9 cellular contexts compared by ENCODE assay signal in genomic region chr20:34190679-34191090, GRCh38. TPM values are rescaled to one million over a fixed set of nuclear protein-coding genes. Genes with fewer than 3 reads are reported as not detected.
DNase-seq lines count a peak whose midpoint lies in the region; ATAC-seq and TF ChIP-seq lines count a peak whose summit lies in the region.
"Had no signal": no experiment of that assay in that cellular context is flagged by ENCODE, and none has a peak within 500 bp of the region (broad histone marks: within the 10 kb centered on the region; RNA-seq: fewer than 3 reads in every experiment).

No MANE protein-coding gene starts in this region.

- H3K36me3 Mint-ChIP-seq in GM23338 (ENCODE audit: low read depth) = no peaks in the 10 kb centered on the region
- H3K36me3 Mint-ChIP-seq in activated CD4-positive, alpha-beta T cell treated with anti-CD3 and anti-CD28 coated beads, Interleukin-2, amount 10 ng/mL, durations not matched to agents 7 days and 5 days (ENCODE audit: low read depth) = no peaks in the 10 kb centered on the region

- H3K79me2 ChIP-seq in GM23338 (replicated peaks; ENCODE audit: insufficient read depth) = no peaks in the 10 kb centered on the region

- no peaks in the 10 kb centered on the region for H3F3A ChIP-seq in GM23338 (replicated peaks; ENCODE audit: low read depth)

- peak; percentile 93 to 98 for TF ChIP-seq CTCF in GM23338 (conservative IDR thresholded peaks at IDR 0.05; ENCODE audit: low read depth in 2 of 2)
- peak; percentile 49 to 59 for TF ChIP-seq CTCF in suprapubic skin (IDR thresholded peaks at IDR 0.05)

- H2AFZ ChIP-seq in GM23338 = peak overlapping the region; percentile 28

- no peak overlapping the region for H3K27ac ChIP-seq in GM23338 (ENCODE audit: low read depth)
- no peak overlapping the region for H3K27ac ChIP-seq in suprapubic skin
- H3K27ac ChIP-seq: skin epidermis had no signal

- H3K4me3 Mint-ChIP-seq in GM23338 = no peak overlapping the region
- no peak overlapping the region for H3K4me3 Mint-ChIP-seq in activated CD4-positive, alpha-beta T cell treated with anti-CD3 and anti-CD28 coated beads, Interleukin-2, amount 10 ng/mL, durations not matched to agents 7 days and 5 days

- H3K9me3 Mint-ChIP-seq in GM23338 = no peaks in the 10 kb centered on the region
- H3K9me3 Mint-ChIP-seq in activated CD4-positive, alpha-beta T cell treated with anti-CD3 and anti-CD28 coated beads, Interleukin-2, amount 10 ng/mL, durations not matched to agents 7 days and 5 days = no peaks in the 10 kb centered on the region

- no peak overlapping the region for H3K4me3 ChIP-seq in GM23338
- no peak overlapping the region for H3K4me3 ChIP-seq in suprapubic skin
- H3K4me3 ChIP-seq: skin epidermis had no signal

- CTCF ChIA-PET in activated CD4-positive, alpha-beta T cell treated with anti-CD3 and anti-CD28 coated beads, Interleukin-2, amount 10 ng/mL, durations not matched to agents 7 days and 5 days (lab: Charles Lee) = interaction anchor here (0.5 to 1.2 kb wide), 4 partner anchors 14 to 380 kb away, joined by 3 to 5 read pairs (median 3); partner anchors contain the start of gene CHMP4B

- ATAC-seq in GM23338 (peak; percentile 97), GM18517 (IDR thresholded peaks at IDR 0.05; ENCODE audit: unreplicated experiment) (no peak)

- DNase-seq in AML-193 (lab: John Stamatoyannopoulos, UW) (peak; percentile 45 to 65), GM23338 (ENCODE audit: low spot score) (peak; percentile 92), NCI-H2196 treated with DMSO at 0.1 percent for 48 hours (lab: John Stamatoyannopoulos, UW; ENCODE audit: unreplicated experiment) (peak; percentile 36), erythroblast (lab: John Stamatoyannopoulos, UW) (peak; percentile 49 to 55), middle frontal gyrus (ENCODE audit: extremely low spot score, low spot score) (peak; percentile 60), suprapubic skin (ENCODE audit: low spot score in 2 of 2) (no peak)
- peak; percentile 51 for DNase-seq in activated CD4-positive, alpha-beta T cell treated with anti-CD3 and anti-CD28 coated beads, Interleukin-2, amount 10 ng/mL, durations not matched to agents 7 days and 5 days

- POLR2A ChIA-PET in activated CD4-positive, alpha-beta T cell treated with anti-CD3 and anti-CD28 coated beads, Interleukin-2, amount 10 ng/mL, durations not matched to agents 7 days and 5 days (lab: Charles Lee) = no interaction called here

- H3K4me2 ChIP-seq in GM23338 = peak overlapping the region; percentile 28; the same call in 1 of the 2 replicates

- H3K4me1 ChIP-seq in GM23338 (ENCODE audit: insufficient read depth) (0 out of 2 replicates have a peak, but pooled peaks cover 9% of the 10 kb centered on the region), suprapubic skin (peaks cover 16% of the 10 kb centered on the region)

- TF ChIP-seq POLR2A in erythroblast (IDR thresholded peaks at IDR 0.05; ENCODE audit: low read length) (no peak), suprapubic skin (IDR thresholded peaks at IDR 0.05) (no peak)

- H3K36me3 ChIP-seq in GM23338 (ENCODE audit: insufficient read depth) = no peaks in the 10 kb centered on the region
- H3K36me3 ChIP-seq in suprapubic skin = no peaks in the 10 kb centered on the region

- H3K27me3 Mint-ChIP-seq in GM23338 (ENCODE audit: insufficient read depth, low read depth, poor library complexity) = peaks cover 2% of the 10 kb centered on the region
- peaks cover 37% of the 10 kb centered on the region for H3K27me3 Mint-ChIP-seq in activated CD4-positive, alpha-beta T cell treated with anti-CD3 and anti-CD28 coated beads, Interleukin-2, amount 10 ng/mL, durations not matched to agents 7 days and 5 days

- 3% methylated on average over 3 of the region's 3 CpGs for WGBS in suprapubic skin

- no peaks in the 10 kb centered on the region for H3K9me3 ChIP-seq in suprapubic skin

- H3K4me1 Mint-ChIP-seq in GM23338 = peaks cover 25% of the 10 kb centered on the region
- peaks cover 12% of the 10 kb centered on the region for H3K4me1 Mint-ChIP-seq in activated CD4-positive, alpha-beta T cell treated with anti-CD3 and anti-CD28 coated beads, Interleukin-2, amount 10 ng/mL, durations not matched to agents 7 days and 5 days

- H3K27ac Mint-ChIP-seq in GM23338 = no peak overlapping the region
- no peak overlapping the region for H3K27ac Mint-ChIP-seq in activated CD4-positive, alpha-beta T cell treated with anti-CD3 and anti-CD28 coated beads, Interleukin-2, amount 10 ng/mL, durations not matched to agents 7 days and 5 days

- no peaks in the 10 kb centered on the region for H3K9me2 ChIP-seq in GM23338 (ENCODE audit: insufficient read depth)

- no peaks in the 10 kb centered on the region for H4K20me1 ChIP-seq in GM23338 (replicated peaks; ENCODE audit: insufficient read depth)

- no peak for TF ChIP-seq EP300 in suprapubic skin (IDR thresholded peaks at IDR 0.05)

- H3K27me3 ChIP-seq in GM23338 (ENCODE audit: insufficient read depth) = no peaks in the 10 kb centered on the region
- no peaks in the 10 kb centered on the region for H3K27me3 ChIP-seq in suprapubic skin

TF ChIP-seq in GM23338, 12 proteins besides CTCF, POLR2A, EP300 and RAD21:
- no peak for TF ChIP-seq STAT1 (IDR thresholded peaks at IDR 0.05; ENCODE audit: unreplicated experiment)
- TF ChIP-seq POLR2AphosphoS5 (IDR thresholded peaks at IDR 0.05; ENCODE audit: low read depth) = no peak
- no peak for TF ChIP-seq ZNF331 (CRISPR knock-in tag; IDR thresholded peaks at IDR 0.05; ENCODE audit: low read depth)
- no peak for TF ChIP-seq ZNF114 (CRISPR knock-in tag; IDR thresholded peaks at IDR 0.05)
- TF ChIP-seq REST (IDR thresholded peaks at IDR 0.05; ENCODE audit: unreplicated experiment) = no peak

RNA-seq across cellular contexts. Expression of gene ASIP, which starts 50.5 kb away (rescaled TPM):
- not detected in 2 replicates for total RNA-seq in GM23338 (2014; rRNA removed; shearing (Covaris generic))
- polyA plus RNA-seq in GM23338 (2016; fragmentation: Nextera tagmentation; extraction: Ambion mirVana) = not detected in 2 replicates
- not detected for total RNA-seq in activated CD4-positive, alpha-beta T cell treated with anti-CD3 and anti-CD28 coated beads, Interleukin-2, amount 10 ng/mL, durations not matched to agents 7 days and 5 days
- total RNA-seq in suprapubic skin = not detected

Comparison
In these comparisons a context has a peak if more than half of its experiments do, and no peak if none do; other contexts are left out.
1. DNase-seq: peak in AML-193 (2 of 2), GM23338 (single experiment), NCI-H2196 treated with DMSO at 0.1 percent for 48 hours (single experiment), activated CD4-positive, alpha-beta T cell treated with anti-CD3 and anti-CD28 coated beads, Interleukin-2, amount 10 ng/mL, durations not matched to agents 7 days and 5 days (single experiment), erythroblast (2 of 2) and middle frontal gyrus (single experiment); none in suprapubic skin (0 of 2).